In genomic region chr6:160348209-160348551, GRCh38 we compare ENCODE assay signal across 1 cellular context.
TF ChIP-seq lines count a peak whose summit lies in the region.

Gene SLC22A3, plus strand, starts transcription at chr6:160348378. Its CDS starts 42 bp downstream, at chr6:160348420.

TF ChIP-seq in HepG2, 621 proteins besides CTCF, POLR2A, EP300 and RAD21 (continued from another document and continues in another):
- TF ChIP-seq PRMT3 (CRISPR knock-in tag; IDR thresholded peaks at IDR 0.05; ENCODE audit: borderline replicate concordance, low read depth) (peak; percentile 69), ZNF333 (CRISPR knock-in tag; IDR thresholded peaks at IDR 0.05; ENCODE audit: borderline replicate concordance) (0 out of 2 replicates have a peak, but pooled peaks have one; percentile 35), HNF4G (IDR thresholded peaks at IDR 0.05; ENCODE audit: borderline replicate concordance, low read depth, low read length) (0 out of 2 replicates have a peak, but pooled peaks have one; percentile 4), HNF4G (CRISPR knock-in tag; IDR thresholded peaks at IDR 0.05; ENCODE audit: borderline replicate concordance, low read depth) (no peak), RBFOX2 (IDR thresholded peaks at IDR 0.05; ENCODE audit: low read depth, low read length) (peak; percentile 62; the same call in 1 of the 2 replicates), HOXA7 (CRISPR knock-in tag; IDR thresholded peaks at IDR 0.05) (no peak), PHF20 (CRISPR knock-in tag; IDR thresholded peaks at IDR 0.05) (peak; percentile 69), ZXDC (CRISPR knock-in tag; IDR thresholded peaks at IDR 0.05) (peak; percentile 91), SKI (IDR thresholded peaks at IDR 0.05; ENCODE audit: partially characterized antibody) (peak; percentile 11), MAZ (IDR thresholded peaks at IDR 0.05; ENCODE audit: borderline replicate concordance, low read depth, low read length) (no peak), MAZ (CRISPR knock-in tag; IDR thresholded peaks at IDR 0.05; ENCODE audit: low read depth) (peak; percentile 62; the same call in 1 of the 2 replicates), YY1 (IDR thresholded peaks at IDR 0.05; ENCODE audit: insufficient read depth, insufficient replicate concordance, low read depth, low read length) (peak; percentile 29), MXD1 (CRISPR knock-in tag; IDR thresholded peaks at IDR 0.05) (peak; percentile 41; the same call in 1 of the 2 replicates), HOXA3 (CRISPR knock-in tag; IDR thresholded peaks at IDR 0.05) (0 out of 2 replicates have a peak, but pooled peaks have one; percentile 7), RNF2 (conservative IDR thresholded peaks at IDR 0.05; ENCODE audit: low read depth) (peak; percentile 37; the same call in 1 of the 2 replicates), STAG1 (CRISPR knock-in tag; IDR thresholded peaks at IDR 0.05) (0 out of 2 replicates have a peak, but pooled peaks have one; percentile 7), ZNF232 (CRISPR knock-in tag; IDR thresholded peaks at IDR 0.05; ENCODE audit: borderline replicate concordance) (0 out of 2 replicates have a peak, but pooled peaks have one; percentile 28), ZNF431 (CRISPR knock-in tag; IDR thresholded peaks at IDR 0.05; ENCODE audit: borderline replicate concordance, low read depth) (0 out of 2 replicates have a peak, but pooled peaks have one; percentile 79), TAF15 (IDR thresholded peaks at IDR 0.05; ENCODE audit: low read depth, low read length, poor library complexity, severe bottlenecking) (peak; percentile 13), POLR2G (IDR thresholded peaks at IDR 0.05; ENCODE audit: low read depth, low read length) (peak; percentile 35; the same call in 1 of the 2 replicates), PLSCR1 (CRISPR knock-in tag; IDR thresholded peaks at IDR 0.05; ENCODE audit: borderline replicate concordance) (0 out of 2 replicates have a peak, but pooled peaks have one; percentile 67), ZNF558 (CRISPR knock-in tag; IDR thresholded peaks at IDR 0.05; ENCODE audit: borderline replicate concordance) (peak; percentile 62; the same call in 1 of the 2 replicates), ZNF557 (CRISPR knock-in tag; IDR thresholded peaks at IDR 0.05) (0 out of 2 replicates have a peak, but pooled peaks have one; percentile 12), PHF21A (CRISPR knock-in tag; IDR thresholded peaks at IDR 0.05) (0 out of 2 replicates have a peak, but pooled peaks have one; percentile 41), BCLAF1 (IDR thresholded peaks at IDR 0.05) (no peak), ZNF616 (CRISPR knock-in tag; IDR thresholded peaks at IDR 0.05; ENCODE audit: low read depth) (peak; percentile 52; the same call in 1 of the 2 replicates), ZNF709 (CRISPR knock-in tag; IDR thresholded peaks at IDR 0.05) (peak; percentile 5; the same call in 1 of the 2 replicates), TFDP1 (CRISPR knock-in tag; IDR thresholded peaks at IDR 0.05; ENCODE audit: borderline replicate concordance) (peak; percentile 39; the same call in 1 of the 2 replicates), ZNF749 (CRISPR knock-in tag; IDR thresholded peaks at IDR 0.05; ENCODE audit: borderline replicate concordance) (no peak), ZNF790 (CRISPR knock-in tag; IDR thresholded peaks at IDR 0.05; ENCODE audit: borderline replicate concordance) (peak; percentile 26; the same call in 1 of the 2 replicates), ZNF670 (CRISPR knock-in tag; IDR thresholded peaks at IDR 0.05; ENCODE audit: borderline replicate concordance) (peak; percentile 34; the same call in 1 of the 2 replicates), STAT5B (CRISPR knock-in tag; IDR thresholded peaks at IDR 0.05) (no peak), SRY (CRISPR knock-in tag; IDR thresholded peaks at IDR 0.05) (no peak), ARNTL (CRISPR knock-in tag; IDR thresholded peaks at IDR 0.05) (0 out of 2 replicates have a peak, but pooled peaks have one; percentile 5), ZNF574 (CRISPR knock-in tag; IDR thresholded peaks at IDR 0.05) (0 out of 2 replicates have a peak, but pooled peaks have one; percentile 55), ZNF546 (CRISPR knock-in tag; conservative IDR thresholded peaks at IDR 0.05) (0 out of 2 replicates have a peak, but pooled peaks have one; percentile 65), ZNF543 (CRISPR knock-in tag; IDR thresholded peaks at IDR 0.05) (0 out of 2 replicates have a peak, but pooled peaks have one; percentile 1), EEA1 (CRISPR knock-in tag; IDR thresholded peaks at IDR 0.05; ENCODE audit: borderline replicate concordance) (0 out of 2 replicates have a peak, but pooled peaks have one; percentile 19), ZFP82 (CRISPR knock-in tag; IDR thresholded peaks at IDR 0.05; ENCODE audit: borderline replicate concordance) (peak; percentile 84; the same call in 1 of the 2 replicates), ZBTB26 (CRISPR knock-in tag; IDR thresholded peaks at IDR 0.05; ENCODE audit: borderline replicate concordance) (no peak), KMT2B (CRISPR knock-in tag; IDR thresholded peaks at IDR 0.05) (no peak), ZFY (CRISPR knock-in tag; IDR thresholded peaks at IDR 0.05) (peak; percentile 61), NFE2 (CRISPR knock-in tag; IDR thresholded peaks at IDR 0.05) (no peak), ZSCAN29 (CRISPR knock-in tag; conservative IDR thresholded peaks at IDR 0.05) (no peak), ZNF563 (CRISPR knock-in tag; IDR thresholded peaks at IDR 0.05) (peak; percentile 8; the same call in 1 of the 2 replicates), THAP7 (CRISPR knock-in tag; IDR thresholded peaks at IDR 0.05) (0 out of 2 replicates have a peak, but pooled peaks have one; percentile 17), CCDC6 (CRISPR knock-in tag; IDR thresholded peaks at IDR 0.05) (0 out of 2 replicates have a peak, but pooled peaks have one; percentile 21), CEBPZ (IDR thresholded peaks at IDR 0.05; ENCODE audit: low read length) (no peak)
